ENCODE assay signal across 10 cellular contexts in genomic region chr14:51004801-51005526, GRCh38.
DNase-seq lines count a peak whose midpoint lies in the region; ATAC-seq and TF ChIP-seq lines count a peak whose summit lies in the region.
"Had no signal": no experiment of that assay in that cellular context is flagged by ENCODE, and none has a peak within 500 bp of the region (broad histone marks: within the 10 kb centered on the region; RNA-seq: fewer than 3 reads in every experiment).

No MANE protein-coding gene starts in this region.

- DNase-seq in Right ventricle myocardium superior (no peak), Right ventricle myocardium inferior (ENCODE audit: missing footprints) (no peak), SHP77 (lab: John Stamatoyannopoulos, UW) (peak; percentile 69 to 78), glutamatergic neuron (no peak), upper lobe of left lung (no peak)
- DNase-seq in CD4-positive, alpha-beta memory T cell = no peak
- DNase-seq: activated CD8-positive, alpha-beta memory T cell treated with anti-CD3 and anti-CD28 coated beads, Interleukin-2, amount 50 U/mL, for 48 hours had no signal

- POLR2A ChIA-PET in CD4-positive, alpha-beta memory T cell (lab: Charles Lee; ENCODE audit: partially characterized antibody) = no interaction called here

- H3K36me3 Mint-ChIP-seq in glutamatergic neuron (ENCODE audit: unreplicated experiment) = no peaks in the 10 kb centered on the region
- no peaks in the 10 kb centered on the region for H3K36me3 Mint-ChIP-seq in CD4-positive, alpha-beta memory T cell

- H3K4me1 ChIP-seq in upper lobe of left lung = peaks cover 3 to 23% (median 12%) of the 10 kb centered on the region in 4 donors
- no peaks in the 10 kb centered on the region for H3K4me1 ChIP-seq in CD4-positive, alpha-beta memory T cell (ENCODE audit: insufficient read depth, low read length)

- H3K4me3 ChIP-seq in upper lobe of left lung = no peak overlapping the region
- no peak overlapping the region for H3K4me3 ChIP-seq in CD4-positive, alpha-beta memory T cell (ENCODE audit: low read length in 2 of 2)
- H3K4me3 ChIP-seq: BLaER1 treated with 17β-estradiol and CSF1 and Interleukin-3, amounts not matched to agents 10 nM and 100 nM had no signal

- TF ChIP-seq CTCF in glutamatergic neuron (IDR thresholded peaks at IDR 0.05; ENCODE audit: partially characterized antibody, unreplicated experiment) (no peak), upper lobe of left lung (IDR thresholded peaks at IDR 0.05) (no peak)

- intact Hi-C loops in Right ventricle myocardium superior (cut with DNase I) (no loop called here), Right ventricle myocardium inferior (cut with DNase I) (no loop called here)
- intact Hi-C loops in CD4-positive, alpha-beta memory T cell (cut with micrococcal nuclease) = no loop called here

- H3K27me3 ChIP-seq in upper lobe of left lung = no peaks in the 10 kb centered on the region
- H3K27me3 ChIP-seq in CD4-positive, alpha-beta memory T cell (ENCODE audit: insufficient read depth, low read length) = peaks cover 4% of the 10 kb centered on the region
- H3K27me3 ChIP-seq: BLaER1 treated with 17β-estradiol and CSF1 and Interleukin-3, amounts not matched to agents 10 nM and 100 nM had no signal

- peak overlapping the region; percentile 62 for H3K27ac Mint-ChIP-seq in glutamatergic neuron (ENCODE audit: unreplicated experiment)
- H3K27ac Mint-ChIP-seq in CD4-positive, alpha-beta memory T cell = no peak overlapping the region

- H3K4me3 Mint-ChIP-seq in glutamatergic neuron (ENCODE audit: unreplicated experiment) = no peak overlapping the region
- H3K4me3 Mint-ChIP-seq in CD4-positive, alpha-beta memory T cell = no peak overlapping the region

- H3K36me3 ChIP-seq in upper lobe of left lung = no peaks in the 10 kb centered on the region
- H3K36me3 ChIP-seq in CD4-positive, alpha-beta memory T cell (ENCODE audit: insufficient read depth, low read length) = no peaks in the 10 kb centered on the region
- H3K36me3 ChIP-seq: BLaER1 treated with 17β-estradiol and CSF1 and Interleukin-3, amounts not matched to agents 10 nM and 100 nM had no signal

- peaks cover 3% of the 10 kb centered on the region for H3K9me3 Mint-ChIP-seq in glutamatergic neuron (ENCODE audit: unreplicated experiment)
- H3K9me3 Mint-ChIP-seq in CD4-positive, alpha-beta memory T cell = no peaks in the 10 kb centered on the region

- no peak for TF ChIP-seq EP300 in upper lobe of left lung (IDR thresholded peaks at IDR 0.05)

- peaks cover 60% of the 10 kb centered on the region for H3K4me1 Mint-ChIP-seq in glutamatergic neuron (ENCODE audit: low read depth, unreplicated experiment)
- H3K4me1 Mint-ChIP-seq in CD4-positive, alpha-beta memory T cell = no peaks in the 10 kb centered on the region

- ATAC-seq in Right ventricle myocardium superior (ENCODE audit: poor library complexity) (peak; percentile 25), Right ventricle myocardium inferior (no peak), upper lobe of left lung (ENCODE audit: low FRiP score in 2 of 2) (peak in 1 of 2 donors; percentile 22), GM19395 (IDR thresholded peaks at IDR 0.05; ENCODE audit: unreplicated experiment) (no peak), GM19467 (IDR thresholded peaks at IDR 0.05; ENCODE audit: unreplicated experiment) (no peak)

- WGBS in upper lobe of left lung, 2 donors = 41 to 52% methylated on average over 6 of the region's 6 CpGs

- CTCF ChIA-PET in CD4-positive, alpha-beta memory T cell (lab: Charles Lee; ENCODE audit: partially characterized antibody) = no interaction called here

- no peaks in the 10 kb centered on the region for H3K9me3 ChIP-seq in upper lobe of left lung
- no peaks in the 10 kb centered on the region for H3K9me3 ChIP-seq in CD4-positive, alpha-beta memory T cell (ENCODE audit: control insufficient read depth in 1 of 2, low read length in 2 of 2)
- H3K9me3 ChIP-seq: BLaER1 treated with 17β-estradiol and CSF1 and Interleukin-3, amounts not matched to agents 10 nM and 100 nM had no signal

- H3K27me3 Mint-ChIP-seq in glutamatergic neuron (ENCODE audit: unreplicated experiment) = peaks cover 3% of the 10 kb centered on the region
- peaks cover 3 to 6% of the 10 kb centered on the region in 2 donors for H3K27me3 Mint-ChIP-seq in CD4-positive, alpha-beta memory T cell

- H3K27ac ChIP-seq in upper lobe of left lung = peak overlapping the region; percentile 37 to 60 (median 48)
- H3K27ac ChIP-seq in CD4-positive, alpha-beta memory T cell (ENCODE audit: low read depth, low read length) = no peak overlapping the region
- H3K27ac ChIP-seq: BLaER1 treated with 17β-estradiol and CSF1 and Interleukin-3, amounts not matched to agents 10 nM and 100 nM had no signal

- no peak for TF ChIP-seq POLR2A in upper lobe of left lung (IDR thresholded peaks at IDR 0.05)

Comparison
In these comparisons a context has a peak if more than half of its experiments do, and no peak if none do; other contexts are left out.
1. DNase-seq: peak in SHP77 (2 of 2); none in Right ventricle myocardium superior (single experiment), Right ventricle myocardium inferior (single experiment), glutamatergic neuron (single experiment), upper lobe of left lung (0 of 2) and CD4-positive, alpha-beta memory T cell (0 of 5).